23 cellular contexts compared by ENCODE assay signal in genomic region chr16:77077523-77077922, GRCh38.
"Had no signal": no experiment of that assay in that cellular context is flagged by ENCODE, and none has a peak within 500 bp of the region (broad histone marks: within the 10 kb centered on the region; RNA-seq: fewer than 3 reads in every experiment).

No MANE protein-coding gene starts in this region.

- H3K27me3 ChIP-seq: MG63 had no signal

- H3K4me2 ChIP-seq: SK-N-SH had no signal

- ATAC-seq: HepG2 had no signal

- DNase-seq: IMR-90, Karpas-422, KG1, MG63, NCI-H1092, NCI-H1105 treated with DMSO at 0.1 percent for 48 hours, NCI-H1417 treated with DMSO at 0.1 percent for 48 hours, NCI-H146, NCI-H1694 treated with DMSO at 0.1 percent for 48 hours, NCI-H1930, NCI-H2081, NCI-H2171, NCI-H226, NCI-H446, NCI-H510A, NCI-H524 treated with DMSO at 0.1 percent for 48 hours, NCI-H69, NCI-H774, RPMI8226, SHP77, SK-N-SH, SW 1271 had no signal

- H3K36me3 ChIP-seq: MG63 had no signal

- H3K4me3 ChIP-seq: MG63 had no signal

- H3K9me3 ChIP-seq: MG63, SK-N-SH had no signal
